ENCODE assay signal across 11 cellular contexts in the genomic region with DNA sequence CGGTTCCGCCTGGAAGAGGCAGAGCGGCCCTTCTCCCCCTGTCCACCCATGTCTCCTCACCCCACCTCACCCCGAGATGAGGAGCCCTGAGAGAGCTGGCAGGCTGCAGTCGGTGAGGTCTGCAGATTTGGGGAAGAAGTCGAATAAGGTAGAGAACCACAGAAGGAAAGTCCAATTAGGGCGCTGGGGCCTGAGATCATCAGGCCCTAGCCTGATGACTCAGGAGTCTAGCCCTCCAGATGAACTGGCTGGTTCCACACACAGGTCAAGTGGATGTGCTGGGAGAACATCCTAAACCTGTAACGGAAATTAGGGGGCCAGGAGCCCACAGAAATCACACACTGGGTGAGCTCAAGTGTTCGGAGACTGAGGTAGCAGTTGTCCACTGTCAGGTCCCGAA. TPM values are rescaled to one million over a fixed set of nuclear protein-coding genes. Genes with fewer than 3 reads are reported as not detected.
DNase-seq lines count a peak whose midpoint lies in the region; ATAC-seq and TF ChIP-seq lines count a peak whose summit lies in the region.
"Had no signal": no experiment of that assay in that cellular context is flagged by ENCODE, and none has a peak within 500 bp of the region (broad histone marks: within the 10 kb centered on the region; RNA-seq: fewer than 3 reads in every experiment).

No MANE protein-coding gene starts in this region.

- peaks cover 26 to 59% (median 29%) of the 10 kb centered on the region in 3 donors for H3K4me1 ChIP-seq in esophagus squamous epithelium
- peaks cover 12 to 30% (median 18%) of the 10 kb centered on the region in 3 donors for H3K4me1 ChIP-seq in skeletal muscle tissue (ENCODE audit: control insufficient read depth in 3 of 3, insufficient read depth in 3 of 3, low read length in 3 of 3)

- 86 to 95% methylated on average over 7 to 8 of the region's 10 CpGs for WGBS in esophagus squamous epithelium, 2 donors

- TF ChIP-seq POLR2A in esophagus squamous epithelium (IDR thresholded peaks at IDR 0.05), result no peak

- peak overlapping the region; percentile 31; the same call in 1 of the 2 replicates for H3K4me3 ChIP-seq in HFF-Myc (replicated peaks; ENCODE audit: low read depth, low read length)
- H3K4me3 ChIP-seq in SK-N-MC, result peak overlapping the region; percentile 73
- H3K4me3 ChIP-seq in esophagus squamous epithelium, result no peak overlapping the region
- H3K4me3 ChIP-seq in skeletal muscle tissue (ENCODE audit: low read length in 3 of 3), result peak overlapping the region; percentile 75 to 99 (median 88)

- H3K27me3 ChIP-seq in esophagus squamous epithelium (no peaks in the 10 kb centered on the region), skeletal muscle tissue (ENCODE audit: control insufficient read depth in 3 of 3, insufficient read depth in 3 of 3, low read length in 3 of 3) (no peaks in the 10 kb centered on the region)

- H3K9me3 ChIP-seq in SK-N-MC (ENCODE audit: low read depth, low read length), result no peaks in the 10 kb centered on the region
- H3K9me3 ChIP-seq in esophagus squamous epithelium, result no peaks in the 10 kb centered on the region
- H3K9me3 ChIP-seq in skeletal muscle tissue (ENCODE audit: control insufficient read depth in 3 of 3, low read length in 3 of 3), result no peaks in the 10 kb centered on the region

- no peak for TF ChIP-seq CTCF in HFF-Myc (IDR thresholded peaks at IDR 0.05; ENCODE audit: low read depth, low read length, missing control alignments)
- TF ChIP-seq CTCF in esophagus squamous epithelium (IDR thresholded peaks at IDR 0.05), result no peak

- intact Hi-C loops in esophagus squamous epithelium (cut with DNase I), result no loop called here

- ATAC-seq in HG02798 (IDR thresholded peaks at IDR 0.05; ENCODE audit: poor library complexity, unreplicated experiment) (no peak), HG03175 (IDR thresholded peaks at IDR 0.05; ENCODE audit: unreplicated experiment) (no peak)

- H3K27ac ChIP-seq in SK-N-MC (no peak overlapping the region; the same call in 1 of the 2 replicates), esophagus squamous epithelium (peak overlapping the region; percentile 77 to 92 (median 92)), skeletal muscle tissue (ENCODE audit: low read depth, low read length) (no peak overlapping the region)

- DNase-seq in HFF-Myc (ENCODE audit: extremely low read depth, low read depth), result no peak
- DNase-seq in SK-N-MC (ENCODE audit: low read depth, low spot score), result no peak
- no peak for DNase-seq in esophagus squamous epithelium (lab: John Stamatoyannopoulos, UW)
- DNase-seq in Ammon's horn (ENCODE audit: low spot score), result no peak
- DNase-seq in GM03348 (ENCODE audit: low spot score), result no peak
- DNase-seq: activated CD8-positive, alpha-beta memory T cell treated with anti-CD3 and anti-CD28 coated beads, Interleukin-2, amount 50 U/mL, for 48 hours; left cardiac atrium; NCI-H1417 treated with DMSO at 0.1 percent for 48 hours had no signal

- H3K9ac ChIP-seq in SK-N-MC (ENCODE audit: insufficient read length) (no peak overlapping the region), skeletal muscle tissue (ENCODE audit: low read depth in 1 of 3, low read length in 3 of 3) (no peak overlapping the region)

- peaks cover 19% of the 10 kb centered on the region for H3K36me3 ChIP-seq in SK-N-MC (ENCODE audit: insufficient read depth, low read length)
- H3K36me3 ChIP-seq in esophagus squamous epithelium, result peaks cover 0 to 24% (median 17%) of the 10 kb centered on the region in 3 donors
- peaks cover 15 to 16% (median 16%) of the 10 kb centered on the region in 3 donors for H3K36me3 ChIP-seq in skeletal muscle tissue (ENCODE audit: control insufficient read depth in 3 of 3, insufficient read depth in 3 of 3, low read length in 3 of 3)

RNA-seq across cellular contexts. Expression of a gene that starts 1.1 kb away (rescaled TPM):
- total RNA-seq in esophagus squamous epithelium, result 10 to 100 TPM; 53.6 to 74.6 (median 68.5) TPM
- total RNA-seq in skeletal muscle tissue, result 45.4 TPM

RNA-seq across cellular contexts. Expression of a gene that starts 10.4 kb away (rescaled TPM):
- 10 to 100 TPM in 3 of 4 donors, 1 to 10 TPM in 1; 8.6 to 23.2 (median 14.9) TPM for total RNA-seq in esophagus squamous epithelium
- total RNA-seq in skeletal muscle tissue, result not detected
- total RNA-seq: left cardiac atrium had no signal

RNA-seq across cellular contexts. Expression of a gene that starts 33.4 kb away (rescaled TPM):
- total RNA-seq in esophagus squamous epithelium (1 to 10 TPM in 1 of 4 donors, under 1 TPM in 2, not detected in 1; 0.44 to 1.3 (median 0.44) TPM), skeletal muscle tissue (not detected)

RNA-seq across cellular contexts. Expression of a gene that starts 36.1 kb away (rescaled TPM):
- total RNA-seq in esophagus squamous epithelium (100 to 1,000 TPM in 3 of 4 donors, 10 to 100 TPM in 1; 96.3 to 209 (median 142) TPM), skeletal muscle tissue (162 TPM)

RNA-seq across cellular contexts. Expression of a gene that starts 41.3 kb away (rescaled TPM):
- total RNA-seq in esophagus squamous epithelium (not detected), skeletal muscle tissue (not detected)

Comparison
In these comparisons a context has a peak if more than half of its experiments do, and no peak if none do; other contexts are left out.
1. H3K4me3 ChIP-seq: peak in HFF-Myc (single experiment), SK-N-MC (single experiment) and skeletal muscle tissue (3 of 3); none in esophagus squamous epithelium (0 of 4).
2. H3K27ac ChIP-seq: peak in esophagus squamous epithelium (4 of 4); none in SK-N-MC (single experiment) and skeletal muscle tissue (single experiment).